8 cellular contexts compared by ENCODE assay signal in the genomic region with DNA sequence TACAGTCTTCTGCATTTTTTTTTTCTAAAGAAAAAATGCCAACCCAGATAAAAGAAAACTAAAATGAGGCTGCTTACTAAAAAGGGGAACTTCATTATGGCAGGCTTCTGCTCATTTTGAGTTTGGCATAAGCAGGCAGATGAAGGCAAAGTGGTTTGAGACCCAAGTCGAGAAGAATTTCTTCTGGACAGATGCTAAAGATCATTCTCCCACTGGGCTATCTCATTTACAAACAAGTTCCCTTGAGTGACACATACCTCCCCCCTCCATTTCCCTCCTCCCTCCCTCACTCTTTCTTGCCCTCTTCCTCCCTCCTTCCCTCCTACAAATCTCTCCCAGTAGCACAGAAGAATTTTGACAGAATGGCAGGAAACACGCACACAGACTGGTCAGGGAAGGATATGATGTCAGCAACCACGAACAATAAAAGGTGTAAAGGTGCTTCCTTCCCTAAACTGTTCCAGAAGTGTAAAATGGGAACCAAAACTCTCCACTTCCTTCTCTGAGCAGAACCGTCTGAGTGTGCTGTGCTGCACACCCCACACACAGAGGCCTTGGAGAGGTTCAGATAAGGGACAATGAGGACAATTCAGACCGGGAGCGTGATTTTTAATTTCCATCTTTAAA. TPM values are rescaled to one million over a fixed set of nuclear protein-coding genes. Genes with fewer than 3 reads are reported as not detected.
A peak's percentile ranks its signal among the peaks of the same experiment; 100 is the strongest.
DNase-seq lines count a peak whose midpoint lies in the region; ATAC-seq, FAIRE-seq and TF ChIP-seq lines count a peak whose summit lies in the region.

No MANE protein-coding gene starts in this region.

- peak; percentile 47 for FAIRE-seq in astrocyte (lab: Jason Lieb, UNC)

- peaks cover 2% of the 10 kb centered on the region for H3K36me3 Mint-ChIP-seq in astrocyte (ENCODE audit: low read depth, unreplicated experiment)

- H3K4me3 ChIP-seq in astrocyte (ENCODE audit: insufficient read depth, low read depth, low read length) (peak overlapping the region; percentile 13), thyroid gland (replicated peaks in 1 of 3) (no peak overlapping the region)

- peak overlapping the region; percentile 66 for H2AFZ ChIP-seq in astrocyte (ENCODE audit: low read depth, low read length)

- TF ChIP-seq POLR2A in thyroid gland (IDR thresholded peaks at IDR 0.05): peak in 1 of 2 donors; percentile 42

- H3K27me3 ChIP-seq in astrocyte (ENCODE audit: insufficient read depth, low read length) (no peaks in the 10 kb centered on the region), layer of hippocampus (ENCODE audit: control insufficient read depth, insufficient read depth, low read length) (no peaks in the 10 kb centered on the region), thyroid gland (no peaks in the 10 kb centered on the region)

- H3K27ac ChIP-seq in astrocyte (ENCODE audit: low read depth, low read length) (peak overlapping the region; percentile 77), layer of hippocampus (ENCODE audit: low read depth, low read length) (peak overlapping the region; percentile 59), thyroid gland (peak overlapping the region; percentile 15 to 67 (median 57))

- no peaks in the 10 kb centered on the region for H3K27me3 Mint-ChIP-seq in astrocyte (ENCODE audit: low read depth, unreplicated experiment)

- peak; percentile 74 for ATAC-seq in GM18502 (IDR thresholded peaks at IDR 0.05; ENCODE audit: poor library complexity, unreplicated experiment)

- peak overlapping the region; percentile 92 for H3K27ac Mint-ChIP-seq in astrocyte (ENCODE audit: unreplicated experiment)

- WGBS in thyroid gland, 2 donors: 67 to 71% methylated on average over 6 of the region's 6 CpGs

- H3K4me1 ChIP-seq in astrocyte (ENCODE audit: insufficient read depth, low read length) (peaks cover 23% of the 10 kb centered on the region), thyroid gland (peaks cover 14 to 17% of the 10 kb centered on the region in 2 donors)

- peak; percentile 40 for DNase-seq in HCEC 1CT
- DNase-seq in LoVo (ENCODE audit: low spot score): peak; percentile 34
- DNase-seq in astrocyte (ENCODE audit: low read depth): peak; percentile 79
- DNase-seq in thyroid gland: no peak
- DNase-seq in iPS-NIHi11 (ENCODE audit: low spot score): no peak
- DNase-seq in DMS53 (lab: John Stamatoyannopoulos, UW): no peak

- H3K9me3 ChIP-seq in astrocyte (ENCODE audit: insufficient read depth, low read depth, low read length) (no peaks in the 10 kb centered on the region), thyroid gland (no peaks in the 10 kb centered on the region)

- peaks cover 36% of the 10 kb centered on the region for H3K4me1 Mint-ChIP-seq in astrocyte (ENCODE audit: low read depth, unreplicated experiment)

- no peak overlapping the region for H3K4me3 Mint-ChIP-seq in astrocyte (ENCODE audit: unreplicated experiment)

- H4K20me1 ChIP-seq in astrocyte (ENCODE audit: insufficient read depth, low read length): no peaks in the 10 kb centered on the region

- intact Hi-C loops in thyroid gland (cut with DNase I): no loop called here

- H3K79me2 ChIP-seq in astrocyte (ENCODE audit: insufficient read depth, low read length): no peaks in the 10 kb centered on the region

- no peak for TF ChIP-seq CTCF in astrocyte (IDR thresholded peaks at IDR 0.05; ENCODE audit: insufficient read depth, low read depth, low read length)
- TF ChIP-seq CTCF in thyroid gland (IDR thresholded peaks at IDR 0.05): no peak

- peak overlapping the region; percentile 78 for H3K4me2 ChIP-seq in astrocyte (ENCODE audit: low read length)

- H3K36me3 ChIP-seq in astrocyte (ENCODE audit: insufficient read depth, low read length) (no peaks in the 10 kb centered on the region), thyroid gland (peaks cover 0 to 9% of the 10 kb centered on the region in 2 donors)

- peak overlapping the region; percentile 59 for H3K9ac ChIP-seq in astrocyte (ENCODE audit: low read length)

- no peaks in the 10 kb centered on the region for H3K9me3 Mint-ChIP-seq in astrocyte (ENCODE audit: unreplicated experiment)

RNA-seq across cellular contexts. Expression of gene MEF2C, which starts 55.9 kb away (rescaled TPM):
- total RNA-seq in astrocyte (20.5 and 21.8 TPM in 2 replicates), thyroid gland (10 to 100 TPM; 51.0 to 78.6 (median 65.7) TPM)

Comparison
In these comparisons a context has a peak if more than half of its experiments do, and no peak if none do; other contexts are left out.
1. DNase-seq: peak in HCEC 1CT (single experiment), LoVo (single experiment) and astrocyte (single experiment); none in thyroid gland (0 of 2), iPS-NIHi11 (single experiment) and DMS53 (single experiment).
2. Peak in every context shown above with its lines, with median percentiles within 50 percentile points of each other: H3K27ac ChIP-seq.